24 cellular contexts compared by ENCODE assay signal in the genomic region with DNA sequence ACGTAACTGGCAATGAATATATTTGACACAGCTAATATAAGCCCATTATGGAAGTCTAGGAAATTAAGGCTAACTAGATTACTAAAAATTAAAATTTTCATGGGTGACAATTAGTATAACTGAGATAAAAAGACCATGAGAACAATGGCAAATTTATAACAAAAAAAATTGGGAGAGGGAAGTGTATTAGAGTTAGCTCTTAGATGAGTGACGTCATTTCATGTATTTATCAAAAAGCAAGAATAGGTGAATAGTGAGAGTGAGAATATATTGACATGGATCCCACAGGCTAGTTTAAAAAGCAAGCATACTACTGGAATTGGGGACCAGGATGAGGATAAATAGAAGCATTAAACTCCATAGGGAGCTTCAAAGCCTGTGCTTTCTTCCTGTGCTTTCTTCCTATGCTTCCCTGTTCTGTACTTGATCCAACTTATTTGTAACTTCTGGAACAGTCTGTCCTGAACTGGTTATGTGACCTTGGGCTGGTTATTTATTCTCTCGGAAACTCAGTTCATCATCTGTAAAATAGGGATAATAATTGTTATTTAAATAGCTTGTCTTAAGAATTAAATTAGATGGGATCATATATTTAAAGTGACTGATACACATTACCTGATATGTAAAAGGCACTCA. TPM values are rescaled to one million over a fixed set of nuclear protein-coding genes. Genes with fewer than 3 reads are reported as not detected.
DNase-seq lines count a peak whose midpoint lies in the region; ATAC-seq, FAIRE-seq and TF ChIP-seq lines count a peak whose summit lies in the region.
"Had no signal": no experiment of that assay in that cellular context is flagged by ENCODE, and none has a peak within 500 bp of the region (broad histone marks: within the 10 kb centered on the region; RNA-seq: fewer than 3 reads in every experiment).

No MANE protein-coding gene starts in this region.

- no peaks in the 10 kb centered on the region for H3K27me3 Mint-ChIP-seq in activated CD8-positive, alpha-beta T cell treated with anti-CD3 and anti-CD28 coated beads for 36 hours
- H3K27me3 Mint-ChIP-seq in activated CD8-positive, alpha-beta T cell treated with anti-CD3 and anti-CD28 coated beads, Interleukin-2, amount 10 ng/mL, durations not matched to agents 7 days and 5 days (ENCODE audit: low read depth) = no peaks in the 10 kb centered on the region

- H3K4me1 ChIP-seq in left ventricle myocardium inferior = peaks cover 33% of the 10 kb centered on the region
- peaks cover 0 to 36% (median 9%) of the 10 kb centered on the region in 9 donors for H3K4me1 ChIP-seq in heart right ventricle
- H3K4me1 ChIP-seq in K562 (replicated peaks in 1 of 2; ENCODE audit: control insufficient read depth in 2 of 2, insufficient read depth in 2 of 2, low read length in 2 of 2) = no peaks in the 10 kb centered on the region
- H3K4me1 ChIP-seq: Caco-2 had no signal

- no peak for TF ChIP-seq CTCF in activated CD8-positive, alpha-beta T cell treated with anti-CD3 and anti-CD28 coated beads for 36 hours (IDR thresholded peaks at IDR 0.05)
- TF ChIP-seq CTCF in left ventricle myocardium inferior (IDR thresholded peaks at IDR 0.05; ENCODE audit: borderline replicate concordance) (no peak), heart right ventricle (IDR thresholded peaks at IDR 0.05) (no peak), D721Med (IDR thresholded peaks at IDR 0.05; ENCODE audit: insufficient read depth, missing control alignments) (no peak), K562 (IDR thresholded peaks at IDR 0.05 in 2 of 3, conservative IDR thresholded peaks at IDR 0.05 in 1 of 3; ENCODE audit: insufficient read depth in 2 of 3, low read depth in 1 of 3, low read length in 3 of 3) (no peak), WERI-Rb-1 (IDR thresholded peaks at IDR 0.05; ENCODE audit: low read depth, low read length) (no peak)

- peak overlapping the region; percentile 83 for H3K27ac Mint-ChIP-seq in activated CD8-positive, alpha-beta T cell treated with anti-CD3 and anti-CD28 coated beads for 36 hours
- H3K27ac Mint-ChIP-seq in activated CD8-positive, alpha-beta T cell treated with anti-CD3 and anti-CD28 coated beads, Interleukin-2, amount 10 ng/mL, durations not matched to agents 7 days and 5 days = no peak overlapping the region
- H3K27ac Mint-ChIP-seq: B cell; CD4-positive, CD25-positive, alpha-beta regulatory T cell; HFFc6 had no signal

- H4K20me1 ChIP-seq in K562 (replicated peaks; ENCODE audit: control insufficient read depth, insufficient read depth, low read length) = no peaks in the 10 kb centered on the region
- H4K20me1 ChIP-seq: BLaER1 had no signal

- no peak overlapping the region for H3K9ac ChIP-seq in K562 (ENCODE audit: insufficient read depth in 1 of 2, low read depth in 2 of 2, low read length in 2 of 2)
- H3K9ac ChIP-seq: BLaER1 had no signal

- H3K27ac ChIP-seq in left ventricle myocardium inferior (replicated peaks) = peak overlapping the region; percentile 41
- no peak overlapping the region for H3K27ac ChIP-seq in heart right ventricle
- no peak overlapping the region for H3K27ac ChIP-seq in K562 (ENCODE audit: extremely low read depth, low read depth, low read length)
- no peak overlapping the region for H3K27ac ChIP-seq in WERI-Rb-1
- H3K27ac ChIP-seq: 22Rv1, BLaER1, C4-2B had no signal

- H3K36me3 ChIP-seq in left ventricle myocardium inferior = no peaks in the 10 kb centered on the region
- no peaks in the 10 kb centered on the region for H3K36me3 ChIP-seq in heart right ventricle
- H3K36me3 ChIP-seq in K562 (ENCODE audit: control insufficient read depth, insufficient read depth, low read length) = no peaks in the 10 kb centered on the region
- H3K36me3 ChIP-seq in WERI-Rb-1 = no peaks in the 10 kb centered on the region; the same call in 1 of the 2 replicates
- H3K36me3 ChIP-seq: BLaER1, HAP-1 had no signal

- TF ChIP-seq EP300 in K562 (IDR thresholded peaks at IDR 0.05; ENCODE audit: low read length) = no peak

- in situ Hi-C loops in K562 (cut with MboI) (no loop called here), G401 (cut with HindIII; ENCODE audit: low sequenced_read_pairs) (no loop called here)

- intact Hi-C loops in activated CD8-positive, alpha-beta T cell treated with anti-CD3 and anti-CD28 coated beads for 36 hours (cut with micrococcal nuclease) = no loop called here
- intact Hi-C loops in left ventricle myocardium inferior (cut with micrococcal nuclease) = no loop called here
- intact Hi-C loops in heart right ventricle (cut with DNase I) = no loop called here
- intact Hi-C loops in K562 (cut with micrococcal nuclease) = no loop called here

- no peaks in the 10 kb centered on the region for H3K9me3 Mint-ChIP-seq in activated CD8-positive, alpha-beta T cell treated with anti-CD3 and anti-CD28 coated beads for 36 hours
- H3K9me3 Mint-ChIP-seq in activated CD8-positive, alpha-beta T cell treated with anti-CD3 and anti-CD28 coated beads, Interleukin-2, amount 10 ng/mL, durations not matched to agents 7 days and 5 days (ENCODE audit: insufficient read depth) = no peaks in the 10 kb centered on the region
- H3K9me3 Mint-ChIP-seq: CD4-positive, CD25-positive, alpha-beta regulatory T cell; CD8-positive, alpha-beta T cell; HFFc6 had no signal

- TF ChIP-seq RAD21 in K562 (CRISPR knock-in tag; conservative IDR thresholded peaks at IDR 0.05 in 1 of 2, IDR thresholded peaks at IDR 0.05 in 1 of 2) = no peak

- no peak overlapping the region for H3K4me3 ChIP-seq in left ventricle myocardium inferior
- H3K4me3 ChIP-seq in heart right ventricle = no peak overlapping the region
- H3K4me3 ChIP-seq in K562 = no peak overlapping the region
- no peak overlapping the region for H3K4me3 ChIP-seq in WERI-Rb-1 (ENCODE audit: low read depth, low read length)
- H3K4me3 ChIP-seq: BLaER1, HAP-1 had no signal

- CTCF ChIA-PET in activated CD8-positive, alpha-beta T cell treated with anti-CD3 and anti-CD28 coated beads for 36 hours (lab: Charles Lee) = interaction anchor here (1.0 to 2.3 kb wide), 4 partner anchors 11 to 33 kb away, joined by 3 to 8 read pairs (median 6); no protein-coding TSS in a partner anchor
- CTCF ChIA-PET in activated CD8-positive, alpha-beta T cell treated with anti-CD3 and anti-CD28 coated beads, Interleukin-2, amount 10 ng/mL, durations not matched to agents 7 days and 5 days (lab: Charles Lee) = interaction anchor here (0.7 to 1.7 kb wide), 6 partner anchors 10 to 92 kb away, joined by 3 to 8 read pairs (median 4); no protein-coding TSS in a partner anchor
- CTCF ChIA-PET in K562 (lab: Yijun Ruan, JAX; ENCODE audit: low intra/inter-chr PET ratio) = no interaction called here

- no peaks in the 10 kb centered on the region for H3K79me2 ChIP-seq in K562 (ENCODE audit: control insufficient read depth, insufficient read depth, low read length)

- H3K9me1 ChIP-seq in K562 (ENCODE audit: control insufficient read depth, insufficient read depth, low read length) = no peaks in the 10 kb centered on the region

- WGBS in heart right ventricle, 2 donors = 82 to 97% methylated on average over 3 of the region's 3 CpGs
- WGBS in K562 (ENCODE audit: insufficient coverage, low coverage, missing lambda C conversion rate) = 3% methylated on average over 3 of the region's 3 CpGs

- no peaks in the 10 kb centered on the region for H3K27me3 ChIP-seq in left ventricle myocardium inferior (ENCODE audit: low read depth)
- no peaks in the 10 kb centered on the region for H3K27me3 ChIP-seq in heart right ventricle
- H3K27me3 ChIP-seq in K562 (ENCODE audit: control insufficient read depth in 2 of 2, insufficient read depth in 2 of 2, low read length in 2 of 2) = peaks cover 0 to 5% of the 10 kb centered on the region in 2 experiments; a peak in 4 of 5 replicates
- H3K27me3 ChIP-seq in WERI-Rb-1 (ENCODE audit: insufficient read depth, low read depth, severe bottlenecking) = no peaks in the 10 kb centered on the region
- H3K27me3 ChIP-seq: BLaER1 had no signal

- H3K4me3 Mint-ChIP-seq in activated CD8-positive, alpha-beta T cell treated with anti-CD3 and anti-CD28 coated beads for 36 hours = no peak overlapping the region
- no peak overlapping the region for H3K4me3 Mint-ChIP-seq in activated CD8-positive, alpha-beta T cell treated with anti-CD3 and anti-CD28 coated beads, Interleukin-2, amount 10 ng/mL, durations not matched to agents 7 days and 5 days
- H3K4me3 Mint-ChIP-seq: B cell; CD8-positive, alpha-beta T cell; HFFc6 had no signal

- H3K4me1 Mint-ChIP-seq in activated CD8-positive, alpha-beta T cell treated with anti-CD3 and anti-CD28 coated beads for 36 hours (ENCODE audit: low read depth) = peaks cover 42% of the 10 kb centered on the region
- H3K4me1 Mint-ChIP-seq in activated CD8-positive, alpha-beta T cell treated with anti-CD3 and anti-CD28 coated beads, Interleukin-2, amount 10 ng/mL, durations not matched to agents 7 days and 5 days (ENCODE audit: low read depth) = peaks cover 34% of the 10 kb centered on the region

- no peak for ATAC-seq in activated CD8-positive, alpha-beta T cell treated with anti-CD3 and anti-CD28 coated beads for 36 hours
- ATAC-seq in activated CD8-positive, alpha-beta T cell treated with anti-CD3 and anti-CD28 coated beads, Interleukin-2, amount 10 ng/mL, durations not matched to agents 7 days and 5 days = no peak
- ATAC-seq in heart right ventricle (no peak), K562 (no peak)
- ATAC-seq: CD8-positive, alpha-beta T cell had no signal

- H3K36me3 Mint-ChIP-seq in activated CD8-positive, alpha-beta T cell treated with anti-CD3 and anti-CD28 coated beads for 36 hours (ENCODE audit: low read depth) = no peaks in the 10 kb centered on the region
- peaks cover 3% of the 10 kb centered on the region for H3K36me3 Mint-ChIP-seq in activated CD8-positive, alpha-beta T cell treated with anti-CD3 and anti-CD28 coated beads, Interleukin-2, amount 10 ng/mL, durations not matched to agents 7 days and 5 days (ENCODE audit: low read depth)
- H3K36me3 Mint-ChIP-seq: CD8-positive, alpha-beta T cell had no signal

- DNase-seq in activated CD8-positive, alpha-beta T cell treated with anti-CD3 and anti-CD28 coated beads for 36 hours = no peak
- DNase-seq in activated CD8-positive, alpha-beta T cell treated with anti-CD3 and anti-CD28 coated beads, Interleukin-2, amount 10 ng/mL, durations not matched to agents 7 days and 5 days = no peak
- DNase-seq in left ventricle myocardium inferior = no peak
- no peak for DNase-seq in heart right ventricle
- no peak for DNase-seq in D721Med (ENCODE audit: insufficient read length, low spot score)
- DNase-seq in K562 (ENCODE audit: extremely low read depth in 1 of 4, low spot score in 3 of 4) = no peak
- DNase-seq in G401 (ENCODE audit: low spot score) = no peak
- no peak for DNase-seq in WERI-Rb-1
- DNase-seq: Caco-2, DMS53, DMS79 treated with DMSO at 0.1 percent for 48 hours, GOT3, HFFc6 had no signal

- no peak overlapping the region for H2AFZ ChIP-seq in K562 (ENCODE audit: low read depth, low read length)

- no peaks in the 10 kb centered on the region for H3K9me3 ChIP-seq in left ventricle myocardium inferior (replicated peaks)
- H3K9me3 ChIP-seq in heart right ventricle = no peaks in the 10 kb centered on the region
- no peaks in the 10 kb centered on the region for H3K9me3 ChIP-seq in K562 (replicated peaks; ENCODE audit: control insufficient read depth, insufficient read depth, low read depth, low read length)
- H3K9me3 ChIP-seq in WERI-Rb-1 (ENCODE audit: severe bottlenecking) = no peaks in the 10 kb centered on the region
- H3K9me3 ChIP-seq: BLaER1, HAP-1 had no signal

- TF ChIP-seq POLR2A in K562 (conservative IDR thresholded peaks at IDR 0.05) = no peak

- H3K4me2 ChIP-seq in K562 (ENCODE audit: insufficient read depth, low read length) = no peak overlapping the region
- H3K4me2 ChIP-seq: BLaER1 had no signal

- FAIRE-seq in D721Med (lab: Jason Lieb, UNC) (peak; percentile 32), K562 (lab: Jason Lieb, UNC) (no peak)
- FAIRE-seq: A204.1, G401.6, GM12892, H54 had no signal

- BruUV-seq in K562 (replicated peaks; lab: Mats Ljungman, UMichigan) = no TSS peak

- POLR2A ChIA-PET in activated CD8-positive, alpha-beta T cell treated with anti-CD3 and anti-CD28 coated beads for 36 hours (lab: Charles Lee) = interaction anchor here (0.7 to 3.1 kb wide), 5 partner anchors 10 to 49 kb away, joined by 3 to 16 read pairs (median 4); a partner anchor contains a TSS
- POLR2A ChIA-PET in activated CD8-positive, alpha-beta T cell treated with anti-CD3 and anti-CD28 coated beads, Interleukin-2, amount 10 ng/mL, durations not matched to agents 7 days and 5 days (lab: Charles Lee) = no interaction called here
- POLR2A ChIA-PET in K562 (lab: Yijun Ruan, JAX) = interaction anchor here (0.8 to 1.2 kb wide), 3 partner anchors 10 to 466 kb away, joined by 4 to 6 read pairs (median 4); a partner anchor contains a TSS

RNA-seq across cellular contexts. Expression of a gene that starts 9.1 kb away (rescaled TPM):
- total RNA-seq in activated CD8-positive, alpha-beta T cell treated with anti-CD3 and anti-CD28 coated beads for 36 hours = 10 to 100 TPM; 30.9 to 34.3 TPM
- 10 to 100 TPM; 20.3 to 23.7 TPM for total RNA-seq in activated CD8-positive, alpha-beta T cell treated with anti-CD3 and anti-CD28 coated beads, Interleukin-2, amount 10 ng/mL, durations not matched to agents 7 days and 5 days
- total RNA-seq in left ventricle myocardium inferior (12.0 TPM), heart right ventricle (10 to 100 TPM in 8 of 10 donors, 1 to 10 TPM in 2; 5.5 to 20.7 (median 13.8) TPM), K562 (2014; rRNA removed) (1.2 and 1.8 TPM in 2 replicates), K562 (2014; rRNA removed; fragmentation: Illumina TruSeq; extraction: Trizol) (1.9 and 2.0 TPM in 2 replicates), K562 (2015; rRNA removed; fragmentation: Illumina TruSeq; extraction: Trizol) (1.5 and 1.7 TPM in 2 replicates), K562 (2021) (8.4 and 8.9 TPM in 2 replicates)
- polyA plus RNA-seq in heart right ventricle (1 to 10 TPM; 3.9 to 6.7 TPM), K562 (2011; rRNA removed) (1.4 and 2.0 TPM in 2 replicates), K562 (2014; fragmentation: Illumina TruSeq; extraction: Trizol) (4.6 and 5.4 TPM in 2 replicates), K562 (2014; fragmentation: Nextera tagmentation; extraction: Ambion mirVana) (under 1 TPM; 0.17 to 0.59 TPM), K562 (2014; rRNA removed) (2.3 and 4.3 TPM in 2 replicates)
- 5.2 and 6.0 TPM in 2 replicates for total RNA-seq in K562 (2011; cell fraction: chromatin; rRNA removed; ENCODE audit: low replicate concordance)
- total RNA-seq in K562 (2011; cell fraction: nucleolus; rRNA removed) = 3.3 TPM in 2 replicates
- total RNA-seq in K562 (2011; cell fraction: nucleoplasm; rRNA removed) = 3.4 and 4.0 TPM in 2 replicates
- 1.7 and 2.0 TPM in 2 replicates for polyA plus RNA-seq in K562 (2011; cell fraction: cytosol; rRNA removed)
- 2.0 and 4.6 TPM in 2 replicates for polyA plus RNA-seq in K562 (2011; cell fraction: nucleus; rRNA removed)
- 4.2 and 4.9 TPM in 2 replicates for polyA plus RNA-seq in K562 (2012)
- polyA minus RNA-seq in K562 (2011; rRNA and poly(A)+ RNA removed) = 1.3 and 1.4 TPM in 2 replicates
- 2.7 and 3.0 TPM in 2 replicates for polyA minus RNA-seq in K562 (2011; cell fraction: cytosol; rRNA and poly(A)+ RNA removed)
- polyA minus RNA-seq in K562 (2011; cell fraction: nucleus; rRNA and poly(A)+ RNA removed) = 2.0 and 2.9 TPM in 2 replicates
- 10.3 and 15.6 TPM in 2 replicates for total RNA-seq in G401 (2014; rRNA removed; shearing (Covaris generic))
